Comparison of ENCODE assay signal across 14 cellular contexts in the genomic region with DNA sequence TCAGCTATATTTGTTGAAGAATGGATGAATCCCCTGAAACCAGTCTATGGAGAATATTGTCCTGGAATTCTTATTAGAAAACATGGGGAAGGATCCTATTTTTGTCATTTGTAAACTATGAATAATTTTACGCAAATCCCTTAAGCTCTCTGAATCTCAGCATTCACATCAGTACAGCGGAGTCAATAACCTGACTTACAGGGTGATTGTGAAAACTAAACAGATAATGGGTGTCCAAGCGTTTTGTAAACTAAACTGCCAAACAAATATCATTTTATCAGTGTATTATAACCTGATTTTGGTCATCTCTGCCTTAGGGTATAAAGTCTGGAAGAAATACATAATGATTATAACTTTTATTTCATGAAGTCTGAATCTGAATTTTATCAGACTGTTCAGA. TPM values are rescaled to one million over a fixed set of nuclear protein-coding genes. Genes with fewer than 3 reads are reported as not detected.
DNase-seq lines count a peak whose midpoint lies in the region; ATAC-seq and TF ChIP-seq lines count a peak whose summit lies in the region.
"Had no signal": no experiment of that assay in that cellular context is flagged by ENCODE, and none has a peak within 500 bp of the region (broad histone marks: within the 10 kb centered on the region; RNA-seq: fewer than 3 reads in every experiment).

No MANE protein-coding gene starts in this region.

- H3K4me2 ChIP-seq in smooth muscle cell: peak overlapping the region; percentile 80

- H4K20me1 ChIP-seq in smooth muscle cell (ENCODE audit: low read depth): no peaks in the 10 kb centered on the region

- intact Hi-C loops in adrenal gland (cut with DNase I): no loop called here

- no peak for DNase-seq in adrenal gland
- DNase-seq in left lobe of liver (ENCODE audit: low spot score): no peak
- no peak for DNase-seq in smooth muscle cell (lab: John Stamatoyannopoulos, UW; ENCODE audit: unreplicated experiment)
- no peak for DNase-seq in NCI-H146 treated with DMSO at 0.1 percent for 48 hours (lab: John Stamatoyannopoulos, UW; ENCODE audit: unreplicated experiment)
- DNase-seq: CD8-positive, alpha-beta T cell; COR-L47; DND-41; GDM1; GOT3; H9 had no signal

- H3K79me2 ChIP-seq in ACC112 (ENCODE audit: control insufficient read depth, insufficient read depth, low read length, unreplicated experiment) (no peaks in the 10 kb centered on the region), smooth muscle cell (ENCODE audit: low read depth) (peaks cover 2% of the 10 kb centered on the region)

- 87 to 94% (median 90%) methylated on average over 3 of the region's 3 CpGs for whole genome bisulfite sequencing in adrenal gland, 4 donors
- 35% methylated on average over 3 of the region's 3 CpGs for WGBS in smooth muscle cell (ENCODE audit: low lambda C conversion rate)

- ATAC-seq in left lobe of liver (peak; percentile 68), esophagus mucosa (no peak), HG03025 (IDR thresholded peaks at IDR 0.05; ENCODE audit: low FRiP score, unreplicated experiment) (no peak)
- ATAC-seq: CD8-positive, alpha-beta T cell had no signal

- H2AFZ ChIP-seq in ACC112 (ENCODE audit: low read length, unreplicated experiment): peak overlapping the region; percentile 20
- H2AFZ ChIP-seq in smooth muscle cell (ENCODE audit: low read depth): no peak overlapping the region

- H3K4me3 ChIP-seq in ACC112 (ENCODE audit: low read depth, low read length): no peak overlapping the region
- H3K4me3 ChIP-seq in adrenal gland: no peak overlapping the region
- H3K4me3 ChIP-seq in smooth muscle cell: no peak overlapping the region

- H3K9me3 ChIP-seq in adrenal gland (replicated peaks in 1 of 3) (no peaks in the 10 kb centered on the region), smooth muscle cell (replicated peaks; ENCODE audit: low read depth) (no peaks in the 10 kb centered on the region)

- peaks cover 33% of the 10 kb centered on the region for H3F3A ChIP-seq in smooth muscle cell (ENCODE audit: low read depth)

- H3K9ac ChIP-seq in smooth muscle cell (ENCODE audit: low read depth): no peak overlapping the region

- H3K27me3 ChIP-seq in ACC112 (ENCODE audit: insufficient read depth, low read length) (no peaks in the 10 kb centered on the region), adrenal gland (no peaks in the 10 kb centered on the region), smooth muscle cell (ENCODE audit: low read depth) (no peaks in the 10 kb centered on the region)

- H3K27ac ChIP-seq in ACC112 (ENCODE audit: low read depth, low read length): peak overlapping the region; percentile 21
- peak overlapping the region in 3 of 5 donors; percentile 5 to 72 (median 41) for H3K27ac ChIP-seq in adrenal gland
- peak overlapping the region; percentile 98 for H3K27ac ChIP-seq in smooth muscle cell (ENCODE audit: low read depth)

- TF ChIP-seq CTCF in adrenal gland (IDR thresholded peaks at IDR 0.05): no peak
- no peak for TF ChIP-seq CTCF in smooth muscle cell (IDR thresholded peaks at IDR 0.05; ENCODE audit: borderline replicate concordance, insufficient read depth, poor library complexity, severe bottlenecking)

- peaks cover 33% of the 10 kb centered on the region for H3K4me1 ChIP-seq in ACC112 (ENCODE audit: control insufficient read depth, insufficient read depth, low read length, unreplicated experiment)
- peaks cover 7 to 28% of the 10 kb centered on the region in 2 donors for H3K4me1 ChIP-seq in adrenal gland (replicated peaks in 1 of 2)
- peaks cover 11% of the 10 kb centered on the region for H3K4me1 ChIP-seq in smooth muscle cell (ENCODE audit: low read depth)

- TF ChIP-seq POLR2A in adrenal gland (IDR thresholded peaks at IDR 0.05): no peak

- H3K36me3 ChIP-seq in ACC112 (ENCODE audit: insufficient read depth, low read length) (no peaks in the 10 kb centered on the region), adrenal gland (replicated peaks in 1 of 2) (no peaks in the 10 kb centered on the region), smooth muscle cell (ENCODE audit: low read depth) (no peaks in the 10 kb centered on the region)

RNA-seq across cellular contexts. Expression of a gene that starts 10.0 kb away (rescaled TPM):
- total RNA-seq in adrenal gland (10 to 100 TPM in 1 of 8 donors, 1 to 10 TPM in 6, under 1 TPM in 1; 0.66 to 15.2 (median 5.1) TPM), left lobe of liver (27.5 TPM), smooth muscle cell (5.0 and 9.0 TPM in 2 replicates), esophagus mucosa (0.08 TPM)
- polyA plus RNA-seq in adrenal gland (1 to 10 TPM in 1 of 3 donors, under 1 TPM in 2; 0.51 to 5.9 (median 0.88) TPM), smooth muscle cell (1.7 and 2.0 TPM in 2 replicates)
- total RNA-seq: CD8-positive, alpha-beta T cell; H9 had no signal
- polyA plus RNA-seq: CD14-positive monocyte had no signal

RNA-seq across cellular contexts. Expression of a gene that starts 19.4 kb away (rescaled TPM):
- under 1 TPM in 6 of 8 donors, not detected in 2; 0.21 to 0.41 (median 0.28) TPM for total RNA-seq in adrenal gland
- under 1 TPM in 2 of 3 donors, not detected in 1; 0.20 to 0.24 TPM for polyA plus RNA-seq in adrenal gland
- 0.53 TPM for total RNA-seq in left lobe of liver
- 0.22 and 1.7 TPM in 2 replicates for total RNA-seq in smooth muscle cell
- polyA plus RNA-seq in smooth muscle cell: 0.93 and 2.4 TPM in 2 replicates
- not detected for total RNA-seq in esophagus mucosa
- total RNA-seq: CD8-positive, alpha-beta T cell; H9 had no signal

RNA-seq across cellular contexts. Expression of a gene that starts 29.9 kb away (rescaled TPM):
- total RNA-seq in adrenal gland (1 to 10 TPM; 2.6 to 9.3 (median 4.5) TPM), left lobe of liver (0.33 TPM), smooth muscle cell (0.63 and 1.6 TPM in 2 replicates), esophagus mucosa (0.76 TPM)
- polyA plus RNA-seq in adrenal gland (10 to 100 TPM in 1 of 3 donors, 1 to 10 TPM in 2; 3.1 to 12.5 (median 4.8) TPM), smooth muscle cell (1.2 and 1.3 TPM in 2 replicates)

RNA-seq across cellular contexts. Expression of a gene that starts 30.1 kb away (rescaled TPM):
- total RNA-seq in adrenal gland (100 to 1,000 TPM in 1 of 8 donors, 10 to 100 TPM in 7; 11.5 to 103 (median 43.3) TPM), left lobe of liver (15.9 TPM), smooth muscle cell (20.6 and 24.2 TPM in 2 replicates), esophagus mucosa (28.5 TPM)
- polyA plus RNA-seq in adrenal gland (100 to 1,000 TPM in 1 of 3 donors, 10 to 100 TPM in 2; 16.6 to 112 (median 20.2) TPM), smooth muscle cell (55.7 and 56.8 TPM in 2 replicates)

RNA-seq across cellular contexts. Expression of a gene that starts 52.3 kb away (rescaled TPM):
- 1,000 to 10,000 TPM; 1,007 to 2,003 (median 1,366) TPM for total RNA-seq in adrenal gland
- polyA plus RNA-seq in adrenal gland: 1,000 to 10,000 TPM in 2 of 3 donors, 100 to 1,000 TPM in 1; 999 to 1,170 (median 1,064) TPM
- total RNA-seq in left lobe of liver: 5.5 TPM
- total RNA-seq in smooth muscle cell: 173 and 176 TPM in 2 replicates
- polyA plus RNA-seq in smooth muscle cell: 626 and 815 TPM in 2 replicates
- 16.7 TPM for total RNA-seq in esophagus mucosa
- total RNA-seq: H9 had no signal
- polyA plus RNA-seq: CD14-positive monocyte had no signal

Comparison
In these comparisons a context has a peak if more than half of its experiments do, and no peak if none do; other contexts are left out.
1. H3K27ac ChIP-seq: peak in every context shown above with its lines; median percentile 98 in smooth muscle cell; 41 in adrenal gland; 21 in ACC112.